In the genomic region with DNA sequence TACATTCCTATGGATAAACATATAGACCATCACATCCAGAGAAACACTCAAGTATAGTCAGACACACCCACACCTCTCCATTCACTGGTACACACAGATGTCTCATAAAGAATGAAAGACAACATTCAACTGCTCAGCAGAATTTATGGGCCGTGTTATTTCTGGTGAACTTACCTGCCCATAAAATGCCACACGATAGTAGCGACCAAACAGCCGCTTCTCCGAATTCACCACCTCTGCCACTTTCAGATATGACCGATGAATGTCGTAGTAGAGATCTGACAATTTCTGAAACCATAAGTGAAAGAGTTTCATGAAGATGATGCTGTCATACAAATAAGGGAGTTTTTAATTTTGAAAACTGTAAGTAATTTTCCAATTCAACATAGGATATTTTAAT, we compare ENCODE assay signal across 21 cellular contexts.
A peak's percentile ranks its signal among the peaks of the same experiment; 100 is the strongest.
DNase-seq lines count a peak whose midpoint lies in the region; ATAC-seq and TF ChIP-seq lines count a peak whose summit lies in the region.
"Had no signal": no experiment of that assay in that cellular context is flagged by ENCODE, and none has a peak within 500 bp of the region (broad histone marks: within the 10 kb centered on the region; RNA-seq: fewer than 3 reads in every experiment).

No MANE protein-coding gene starts in this region.

- DNase-seq in activated naive CD4-positive, alpha-beta T cell treated with Interleukin-2 at 50 U/mL for 16 hours = peak; percentile 8
- DNase-seq in activated naive CD4-positive, alpha-beta T cell treated with anti-CD3 and anti-CD28 coated beads, Interleukin-2, amount 50 U/mL, for 16 hours = no peak
- DNase-seq in CD8-positive, alpha-beta T cell = no peak
- no peak for DNase-seq in stimulated activated effector memory CD8-positive, alpha-beta T cell treated with anti-CD3 and anti-CD28 coated beads, Interleukin-12 subunit alpha, Interleukin-12 subunit beta, amount 100 ng/mL, for 72 hours (ENCODE audit: low spot score in 2 of 2)
- no peak for DNase-seq in NCI-H2227 treated with DMSO at 0.1 percent for 48 hours (lab: John Stamatoyannopoulos, UW)
- DNase-seq: BE2C, Caco-2, DMS 273 treated with DMSO at 0.1 percent for 48 hours, DMS79 treated with DMSO at 0.1 percent for 48 hours, Kasumi-1, NCI-H1417, NCI-H1694 treated with DMSO at 0.1 percent for 48 hours, NCI-H2081 treated with DMSO at 0.1 percent for 48 hours, NCI-H2171 treated with DMSO at 0.1 percent for 48 hours, NCI-H446 treated with DMSO at 0.1 percent for 48 hours, NCI-H526 treated with DMSO at 0.1 percent for 48 hours, OCI-M1 had no signal

- no peak overlapping the region for H3K4me3 ChIP-seq in CD8-positive, alpha-beta T cell (ENCODE audit: low read depth, low read length)
- H3K4me3 ChIP-seq: GM12878 had no signal

- H3K27me3 ChIP-seq in CD8-positive, alpha-beta T cell (ENCODE audit: insufficient read depth, low read length) = no peaks in the 10 kb centered on the region

- H3K4me3 Mint-ChIP-seq in CD8-positive, alpha-beta T cell = no peak overlapping the region
- H3K4me3 Mint-ChIP-seq in activated T-helper 17 cell treated with anti-CD3 and anti-CD28 coated beads, Interleukin-2, amount 50 U/mL, for 72 hours = peak overlapping the region; percentile 7
- H3K4me3 Mint-ChIP-seq in stimulated activated effector memory CD8-positive, alpha-beta T cell treated with anti-CD3 and anti-CD28 coated beads, Interleukin-12 subunit alpha, Interleukin-12 subunit beta, amount 100 ng/mL, for 72 hours = no peak overlapping the region

- peak overlapping the region; percentile 53 for H3K27ac Mint-ChIP-seq in CD8-positive, alpha-beta T cell
- peak overlapping the region; percentile 39 for H3K27ac Mint-ChIP-seq in activated T-helper 17 cell treated with anti-CD3 and anti-CD28 coated beads, Interleukin-2, amount 50 U/mL, for 72 hours
- H3K27ac Mint-ChIP-seq in stimulated activated effector memory CD8-positive, alpha-beta T cell treated with anti-CD3 and anti-CD28 coated beads, Interleukin-12 subunit alpha, Interleukin-12 subunit beta, amount 100 ng/mL, for 72 hours = peak overlapping the region; percentile 32

- no peak overlapping the region for H3K27ac ChIP-seq in CD8-positive, alpha-beta T cell (ENCODE audit: low read depth, low read length)

- no peaks in the 10 kb centered on the region for H3K27me3 Mint-ChIP-seq in CD8-positive, alpha-beta T cell (ENCODE audit: low read depth)
- no peaks in the 10 kb centered on the region for H3K27me3 Mint-ChIP-seq in activated T-helper 17 cell treated with anti-CD3 and anti-CD28 coated beads, Interleukin-2, amount 50 U/mL, for 72 hours

- H3K4me1 ChIP-seq in CD8-positive, alpha-beta T cell (ENCODE audit: insufficient read depth, low read length) = no peaks in the 10 kb centered on the region
- H3K4me1 ChIP-seq: BE2C, Caco-2 had no signal

- CTCF ChIA-PET in CD8-positive, alpha-beta T cell (lab: Charles Lee) = no interaction called here

- peaks cover 2% of the 10 kb centered on the region for H3K4me1 Mint-ChIP-seq in CD8-positive, alpha-beta T cell (ENCODE audit: low read depth)
- H3K4me1 Mint-ChIP-seq in activated T-helper 17 cell treated with anti-CD3 and anti-CD28 coated beads, Interleukin-2, amount 50 U/mL, for 72 hours = peaks cover 11% of the 10 kb centered on the region
- H3K4me1 Mint-ChIP-seq in stimulated activated effector memory CD8-positive, alpha-beta T cell treated with anti-CD3 and anti-CD28 coated beads, Interleukin-12 subunit alpha, Interleukin-12 subunit beta, amount 100 ng/mL, for 72 hours = peaks cover 8% of the 10 kb centered on the region

- POLR2A ChIA-PET in CD8-positive, alpha-beta T cell (lab: Charles Lee) = no interaction called here

- no peaks in the 10 kb centered on the region for H3K9me3 Mint-ChIP-seq in CD8-positive, alpha-beta T cell
- no peaks in the 10 kb centered on the region for H3K9me3 Mint-ChIP-seq in activated T-helper 17 cell treated with anti-CD3 and anti-CD28 coated beads, Interleukin-2, amount 50 U/mL, for 72 hours
- no peaks in the 10 kb centered on the region for H3K9me3 Mint-ChIP-seq in stimulated activated effector memory CD8-positive, alpha-beta T cell treated with anti-CD3 and anti-CD28 coated beads, Interleukin-12 subunit alpha, Interleukin-12 subunit beta, amount 100 ng/mL, for 72 hours

- no peak for TF ChIP-seq CTCF in CD8-positive, alpha-beta T cell (IDR thresholded peaks at IDR 0.05)

- peaks cover 84% of the 10 kb centered on the region for H3K36me3 Mint-ChIP-seq in CD8-positive, alpha-beta T cell
- H3K36me3 Mint-ChIP-seq in activated T-helper 17 cell treated with anti-CD3 and anti-CD28 coated beads, Interleukin-2, amount 50 U/mL, for 72 hours (ENCODE audit: low read depth) = peaks cover 97% of the 10 kb centered on the region
- H3K36me3 Mint-ChIP-seq in stimulated activated effector memory CD8-positive, alpha-beta T cell treated with anti-CD3 and anti-CD28 coated beads, Interleukin-12 subunit alpha, Interleukin-12 subunit beta, amount 100 ng/mL, for 72 hours = peaks cover 97% of the 10 kb centered on the region

- intact Hi-C loops in CD8-positive, alpha-beta T cell (cut with DNase I, micrococcal nuclease) = no loop called here

- ATAC-seq in CD8-positive, alpha-beta T cell = no peak
- ATAC-seq in activated T-helper 17 cell treated with anti-CD3 and anti-CD28 coated beads, Interleukin-2, amount 50 U/mL, for 72 hours (replicated peaks) = peak; percentile 92
- ATAC-seq in stimulated activated effector memory CD8-positive, alpha-beta T cell treated with anti-CD3 and anti-CD28 coated beads, Interleukin-12 subunit alpha, Interleukin-12 subunit beta, amount 100 ng/mL, for 72 hours = peak; percentile 67
- no peak for ATAC-seq in HG03354 (IDR thresholded peaks at IDR 0.05; ENCODE audit: poor library complexity, severe bottlenecking, unreplicated experiment)
- ATAC-seq: GM12878, Right ventricle myocardium inferior had no signal

- H3K36me3 ChIP-seq in CD8-positive, alpha-beta T cell (ENCODE audit: insufficient read depth, low read length) = peaks cover 60% of the 10 kb centered on the region
- H3K36me3 ChIP-seq: BE2C had no signal

- no peaks in the 10 kb centered on the region for H3K9me3 ChIP-seq in CD8-positive, alpha-beta T cell (ENCODE audit: low read length)
- H3K9me3 ChIP-seq: BE2C, Caco-2 had no signal

Comparison
In these comparisons a context has a peak if more than half of its experiments do, and no peak if none do; other contexts are left out.
1. ATAC-seq: peak in activated T-helper 17 cell treated with anti-CD3 and anti-CD28 coated beads, Interleukin-2, amount 50 U/mL, for 72 hours (single experiment) and stimulated activated effector memory CD8-positive, alpha-beta T cell treated with anti-CD3 and anti-CD28 coated beads, Interleukin-12 subunit alpha, Interleukin-12 subunit beta, amount 100 ng/mL, for 72 hours (single experiment); none in CD8-positive, alpha-beta T cell (single experiment) and HG03354 (single experiment).
2. Peak in every context shown above with its lines, with median percentiles within 50 percentile points of each other: H3K27ac Mint-ChIP-seq.